Comparison of ENCODE assay signal across 21 cellular contexts in the genomic region with DNA sequence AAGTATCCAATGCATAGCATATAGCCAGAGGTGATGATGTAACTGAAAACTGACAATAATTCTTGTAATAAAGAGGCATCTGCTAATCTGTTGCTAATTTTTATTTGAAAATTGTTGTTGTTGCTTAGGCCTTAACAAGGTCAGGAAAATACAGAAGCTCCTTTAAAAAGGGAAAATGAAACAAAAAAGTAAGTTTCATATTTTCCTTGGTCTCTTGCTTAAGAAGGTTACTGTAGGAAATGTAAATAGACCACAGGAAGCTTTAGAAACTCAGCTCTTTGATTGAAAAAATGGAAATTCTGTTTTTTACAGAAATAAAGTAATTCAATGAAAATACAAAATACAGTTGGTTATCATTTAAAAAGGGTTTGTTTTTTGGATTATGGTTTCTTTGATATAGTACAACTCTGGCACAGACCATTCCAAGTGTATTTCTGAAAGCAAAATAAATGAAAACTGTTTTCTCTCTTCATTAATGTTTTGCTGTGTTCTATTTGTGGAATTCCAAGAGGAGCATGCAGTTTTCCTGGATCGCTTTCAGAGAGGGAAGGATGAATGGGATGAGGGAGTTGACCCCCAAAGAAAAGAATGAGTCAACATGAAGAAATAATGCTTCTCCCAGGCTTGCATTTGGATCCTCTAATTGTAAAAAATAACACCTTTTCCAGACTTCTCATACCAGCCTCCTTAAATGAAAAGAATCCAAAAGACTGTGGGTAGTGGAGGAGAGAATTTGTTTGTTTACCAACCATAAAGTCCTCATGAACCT.
"Had no signal": no experiment of that assay in that cellular context is flagged by ENCODE, and none has a peak within 500 bp of the region (broad histone marks: within the 10 kb centered on the region; RNA-seq: fewer than 3 reads in every experiment).

No MANE protein-coding gene starts in this region.

- H3K4me3 ChIP-seq: mucosa of descending colon, pancreas, right lobe of liver, smooth muscle cell, suprapubic skin, transverse colon, vagina had no signal

- H3K36me3 ChIP-seq: pancreas, right lobe of liver, suprapubic skin, transverse colon, vagina had no signal

- H3K4me2 ChIP-seq: smooth muscle cell had no signal

- H3K4me1 Mint-ChIP-seq: activated CD4-positive, alpha-beta T cell treated with anti-CD3 and anti-CD28 coated beads, Interleukin-2, amount 10 ng/mL, durations not matched to agents 24 days and 14 days; memory B cell; naive thymus-derived CD8-positive, alpha-beta T cell; stimulated activated naive CD8-positive, alpha-beta T cell treated with anti-CD3 and anti-CD28 coated beads, Interleukin-15, amount 100 ng/mL, for 72 hours had no signal

- DNase-seq: activated CD4-positive, alpha-beta T cell treated with anti-CD3 and anti-CD28 coated beads, Interleukin-2, amount 10 ng/mL, durations not matched to agents 24 days and 14 days; activated CD8-positive, alpha-beta T cell treated with anti-CD3 and anti-CD28 coated beads for 36 hours; activated naive CD4-positive, alpha-beta T cell treated with anti-CD3 and anti-CD28 coated beads, Interleukin-2, amount 50 U/mL, for 16 hours; activated T-cell treated with anti-CD3 and anti-CD28 coated beads, Interleukin-2, amount 50 U/mL, for 24 hours; dermis blood vessel endothelial cell; effector memory CD8-positive, alpha-beta T cell; head of caudate nucleus; kidney glomerular epithelial cell; mucosa of descending colon; naive thymus-derived CD8-positive, alpha-beta T cell; pancreas; right lobe of liver; stimulated activated CD4-positive, alpha-beta T cell treated with anti-CD3 and anti-CD28 coated beads, Interleukin-4, amount 100 ng/mL, for 1 hour; stimulated activated naive CD8-positive, alpha-beta T cell treated with anti-CD3 and anti-CD28 coated beads, Interleukin-15, amount 100 ng/mL, for 72 hours; T-helper 1 cell; T-helper 9 cell; transverse colon had no signal

- H3K9me3 ChIP-seq: mucosa of descending colon, pancreas, right lobe of liver, suprapubic skin, transverse colon, vagina had no signal

- H3K27me3 Mint-ChIP-seq: activated CD4-positive, alpha-beta T cell treated with anti-CD3 and anti-CD28 coated beads, Interleukin-2, amount 10 ng/mL, durations not matched to agents 24 days and 14 days; activated CD8-positive, alpha-beta T cell treated with anti-CD3 and anti-CD28 coated beads for 36 hours; activated T-cell treated with anti-CD3 and anti-CD28 coated beads, Interleukin-2, amount 50 U/mL, for 24 hours; naive thymus-derived CD8-positive, alpha-beta T cell; stimulated activated naive CD8-positive, alpha-beta T cell treated with anti-CD3 and anti-CD28 coated beads, Interleukin-15, amount 100 ng/mL, for 72 hours had no signal

- H3K27ac ChIP-seq: pancreas, right lobe of liver, suprapubic skin, transverse colon, vagina had no signal

- H3K27me3 ChIP-seq: pancreas, right lobe of liver, suprapubic skin, transverse colon, vagina had no signal

- ATAC-seq: activated CD8-positive, alpha-beta T cell treated with anti-CD3 and anti-CD28 coated beads for 36 hours; effector memory CD8-positive, alpha-beta T cell; mucosa of descending colon; naive thymus-derived CD8-positive, alpha-beta T cell; pancreas; right lobe of liver; stimulated activated naive CD8-positive, alpha-beta T cell treated with anti-CD3 and anti-CD28 coated beads, Interleukin-15, amount 100 ng/mL, for 72 hours had no signal

- H3K4me3 Mint-ChIP-seq: activated CD4-positive, alpha-beta T cell treated with anti-CD3 and anti-CD28 coated beads, Interleukin-2, amount 10 ng/mL, durations not matched to agents 24 days and 14 days; activated CD8-positive, alpha-beta T cell treated with anti-CD3 and anti-CD28 coated beads for 36 hours; activated T-cell treated with anti-CD3 and anti-CD28 coated beads, Interleukin-2, amount 50 U/mL, for 24 hours; effector memory CD8-positive, alpha-beta T cell; memory B cell; naive thymus-derived CD8-positive, alpha-beta T cell; stimulated activated naive CD8-positive, alpha-beta T cell treated with anti-CD3 and anti-CD28 coated beads, Interleukin-15, amount 100 ng/mL, for 72 hours had no signal

- H3K9me3 Mint-ChIP-seq: activated CD4-positive, alpha-beta T cell treated with anti-CD3 and anti-CD28 coated beads, Interleukin-2, amount 10 ng/mL, durations not matched to agents 24 days and 14 days; activated CD8-positive, alpha-beta T cell treated with anti-CD3 and anti-CD28 coated beads for 36 hours had no signal

- H3K27ac Mint-ChIP-seq: activated CD4-positive, alpha-beta T cell treated with anti-CD3 and anti-CD28 coated beads, Interleukin-2, amount 10 ng/mL, durations not matched to agents 24 days and 14 days; activated CD8-positive, alpha-beta T cell treated with anti-CD3 and anti-CD28 coated beads for 36 hours; activated T-cell treated with anti-CD3 and anti-CD28 coated beads, Interleukin-2, amount 50 U/mL, for 24 hours; effector memory CD8-positive, alpha-beta T cell; memory B cell had no signal

- H3K4me1 ChIP-seq: pancreas, right lobe of liver, suprapubic skin, transverse colon, vagina had no signal

- H3K36me3 Mint-ChIP-seq: memory B cell; naive thymus-derived CD8-positive, alpha-beta T cell had no signal
